1 cellular context compared by ENCODE assay signal in genomic region chr14:36478782-36479181, GRCh38.
TF ChIP-seq lines count a peak whose summit lies in the region.

No MANE protein-coding gene starts in this region.

TF ChIP-seq in SK-N-SH, 30 proteins besides CTCF, POLR2A, EP300 and RAD21 (continued from another document):
- TF ChIP-seq MAX (IDR thresholded peaks at IDR 0.05; ENCODE audit: low read depth) (no peak), RFX5 (IDR thresholded peaks at IDR 0.05; ENCODE audit: low read length) (no peak), TAF1 (IDR thresholded peaks at IDR 0.05; ENCODE audit: borderline replicate concordance, low read depth, low read length) (no peak), NRF1 (IDR thresholded peaks at IDR 0.05; ENCODE audit: low read depth, low read length) (no peak), RXRA (IDR thresholded peaks at IDR 0.05; ENCODE audit: borderline replicate concordance, low read depth) (no peak), YY1 (IDR thresholded peaks at IDR 0.05; ENCODE audit: low read depth) (no peak), POLR2AphosphoS5 (IDR thresholded peaks at IDR 0.05; ENCODE audit: low read depth, low read length) (no peak), FOXM1 (IDR thresholded peaks at IDR 0.05; ENCODE audit: low read depth) (no peak)
- TF ChIP-seq, protein P1, sequence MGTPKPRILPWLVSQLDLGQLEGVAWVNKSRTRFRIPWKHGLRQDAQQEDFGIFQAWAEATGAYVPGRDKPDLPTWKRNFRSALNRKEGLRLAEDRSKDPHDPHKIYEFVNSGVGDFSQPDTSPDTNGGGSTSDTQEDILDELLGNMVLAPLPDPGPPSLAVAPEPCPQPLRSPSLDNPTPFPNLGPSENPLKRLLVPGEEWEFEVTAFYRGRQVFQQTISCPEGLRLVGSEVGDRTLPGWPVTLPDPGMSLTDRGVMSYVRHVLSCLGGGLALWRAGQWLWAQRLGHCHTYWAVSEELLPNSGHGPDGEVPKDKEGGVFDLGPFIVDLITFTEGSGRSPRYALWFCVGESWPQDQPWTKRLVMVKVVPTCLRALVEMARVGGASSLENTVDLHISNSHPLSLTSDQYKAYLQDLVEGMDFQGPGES (IDR thresholded peaks at IDR 0.05; ENCODE audit: low read depth, low read length): no peak
